Comparison of ENCODE assay signal across 1 cellular context in genomic region chr6:44039839-44040350, GRCh38.
TF ChIP-seq lines count a peak whose summit lies in the region.

No MANE protein-coding gene starts in this region.

TF ChIP-seq in HepG2, 621 proteins besides CTCF, POLR2A, EP300 and RAD21:
- no peak for TF ChIP-seq NFATC3 (CRISPR knock-in tag; IDR thresholded peaks at IDR 0.05)
- TF ChIP-seq PRDM10 (CRISPR knock-in tag; IDR thresholded peaks at IDR 0.05; ENCODE audit: low read depth): no peak
- TF ChIP-seq ZGPAT (CRISPR knock-in tag; IDR thresholded peaks at IDR 0.05): no peak
- no peak for TF ChIP-seq HNF4A (CRISPR knock-in tag; IDR thresholded peaks at IDR 0.05)
- no peak for TF ChIP-seq HNF1A (IDR thresholded peaks at IDR 0.05; ENCODE audit: low read depth)
- TF ChIP-seq HNF1A (CRISPR knock-in tag; IDR thresholded peaks at IDR 0.05; ENCODE audit: borderline replicate concordance): no peak
- TF ChIP-seq SNAPC5 (CRISPR knock-in tag; IDR thresholded peaks at IDR 0.05; ENCODE audit: borderline replicate concordance): no peak
- TF ChIP-seq ZNF891 (CRISPR knock-in tag; IDR thresholded peaks at IDR 0.05): no peak
TF ChIP-seq in HepG2: peak in this region for 0.
